ENCODE assay signal across 16 cellular contexts in genomic region chr14:24122971-24123370, GRCh38. TPM values are rescaled to one million over a fixed set of nuclear protein-coding genes. Genes with fewer than 3 reads are reported as not detected.
"Had no signal": no experiment of that assay in that cellular context is flagged by ENCODE, and none has a peak within 500 bp of the region (broad histone marks: within the 10 kb centered on the region; RNA-seq: fewer than 3 reads in every experiment).

No MANE protein-coding gene starts in this region.

- H3K27ac ChIP-seq: gastroesophageal sphincter had no signal

- H3K9me3 ChIP-seq: gastroesophageal sphincter, heart right ventricle had no signal

- H3K4me3 Mint-ChIP-seq: dendritic cell treated with granulocyte-macrophage colony-stimulating factor and Interleukin-4, amounts not matched to agents 40 ng/mL and 50 ng/mL, for 4 days; naive thymus-derived CD8-positive, alpha-beta T cell; stimulated activated naive CD8-positive, alpha-beta T cell treated with anti-CD3 and anti-CD28 coated beads, Interleukin-15, Interleukin-2, amounts not matched to agents 100 ng/mL and 50 ng/mL, for 24 hours had no signal

- H3K9me3 Mint-ChIP-seq: dendritic cell treated with granulocyte-macrophage colony-stimulating factor and Interleukin-4, amounts not matched to agents 40 ng/mL and 50 ng/mL, for 4 days; naive thymus-derived CD8-positive, alpha-beta T cell; stimulated activated naive CD8-positive, alpha-beta T cell treated with anti-CD3 and anti-CD28 coated beads, Interleukin-15, Interleukin-2, amounts not matched to agents 100 ng/mL and 50 ng/mL, for 24 hours had no signal

- H3K27me3 Mint-ChIP-seq: dendritic cell treated with granulocyte-macrophage colony-stimulating factor and Interleukin-4, amounts not matched to agents 40 ng/mL and 50 ng/mL, for 4 days; naive thymus-derived CD8-positive, alpha-beta T cell; stimulated activated naive CD8-positive, alpha-beta T cell treated with anti-CD3 and anti-CD28 coated beads, Interleukin-15, Interleukin-2, amounts not matched to agents 100 ng/mL and 50 ng/mL, for 24 hours had no signal

- DNase-seq: activated CD4-positive, alpha-beta T cell treated with anti-CD3 and anti-CD28 coated beads, Interleukin-2, amount 50 U/mL, for 1 hour; activated CD8-positive, alpha-beta memory T cell treated with anti-CD3 and anti-CD28 coated beads for 24 hours; anterior cingulate cortex; effector memory CD4-positive, alpha-beta T cell; heart right ventricle; mammary epithelial cell; naive thymus-derived CD8-positive, alpha-beta T cell; nucleus accumbens; stimulated activated CD4-positive, alpha-beta T cell treated with anti-CD3 and anti-CD28 coated beads, Interleukin-15, amount 100 ng/mL, for 24 hours; stimulated activated CD4-positive, alpha-beta T cell treated with anti-CD3 and anti-CD28 coated beads, Interleukin-4, amount 100 ng/mL, for 1 hour; T-helper 9 cell had no signal

- H3K4me3 ChIP-seq: gastroesophageal sphincter, heart right ventricle had no signal

- H3K27me3 ChIP-seq: gastroesophageal sphincter, heart right ventricle had no signal

- H3K4me1 ChIP-seq: gastroesophageal sphincter, heart right ventricle had no signal

- ATAC-seq: gastroesophageal sphincter; naive thymus-derived CD8-positive, alpha-beta T cell had no signal

RNA-seq across cellular contexts. Expression of gene FITM1, which starts 7.5 kb away (rescaled TPM):
- total RNA-seq: epithelial cell of proximal tubule, temporal lobe had no signal
